In the genomic region with DNA sequence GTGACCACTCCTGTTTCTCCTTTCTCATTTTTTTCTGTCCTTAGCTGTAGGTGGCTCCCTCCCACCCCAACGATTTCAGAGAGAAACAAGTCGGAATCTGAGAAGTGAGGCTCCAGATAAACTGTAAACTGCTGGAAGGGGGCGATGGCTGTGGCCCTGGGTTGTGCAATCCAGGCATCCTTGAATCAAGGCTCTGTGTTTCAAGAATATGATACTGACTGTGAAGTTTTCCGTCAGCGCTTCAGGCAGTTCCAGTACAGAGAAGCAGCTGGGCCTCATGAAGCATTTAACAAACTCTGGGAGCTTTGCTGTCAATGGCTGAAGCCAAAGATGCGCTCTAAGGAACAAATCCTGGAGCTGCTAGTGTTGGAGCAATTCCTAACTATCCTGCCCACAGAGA, we compare ENCODE assay signal across 19 cellular contexts. TPM values are rescaled to one million over a fixed set of nuclear protein-coding genes. Genes with fewer than 3 reads are reported as not detected.
A peak's percentile ranks its signal among the peaks of the same experiment; 100 is the strongest.
DNase-seq lines count a peak whose midpoint lies in the region; ATAC-seq and TF ChIP-seq lines count a peak whose summit lies in the region.
"Had no signal": no experiment of that assay in that cellular context is flagged by ENCODE, and none has a peak within 500 bp of the region (broad histone marks: within the 10 kb centered on the region; RNA-seq: fewer than 3 reads in every experiment).

No MANE protein-coding gene starts in this region.

- H3K27me3 Mint-ChIP-seq in activated T-cell treated with anti-CD3 and anti-CD28 coated beads, Interleukin-2, amount 50 U/mL, for 72 hours (ENCODE audit: low read depth): peaks cover 27% of the 10 kb centered on the region

- peaks cover 0 to 3% of the 10 kb centered on the region in 2 donors for H3K36me3 Mint-ChIP-seq in activated T-cell treated with anti-CD3 and anti-CD28 coated beads, Interleukin-2, amount 50 U/mL, for 72 hours (ENCODE audit: insufficient read depth in 2 of 2)

- WGBS in right cardiac atrium: 63% methylated on average over 6 of the region's 6 CpGs
- no CpG with 5 or more reads among the region's 6 CpGs for WGBS in mesendoderm (ENCODE audit: extremely low coverage, insufficient coverage, low lambda C conversion rate)

- no peak overlapping the region for H3K4ac ChIP-seq in mesendoderm (ENCODE audit: low read depth, low read length)

- H3K4me1 ChIP-seq in right cardiac atrium (ENCODE audit: control insufficient read depth, insufficient read depth, low read length) (no peaks in the 10 kb centered on the region), right atrium auricular region (peaks cover 0 to 19% of the 10 kb centered on the region in 2 donors), mesendoderm (ENCODE audit: control insufficient read depth, low read depth, low read length) (no peaks in the 10 kb centered on the region)

- H2AK5ac ChIP-seq in mesendoderm (ENCODE audit: low read length): no peak overlapping the region

- no peaks in the 10 kb centered on the region for H3K79me1 ChIP-seq in mesendoderm (ENCODE audit: low read length)

- H2BK15ac ChIP-seq in mesendoderm (replicated peaks; ENCODE audit: low read depth): no peak overlapping the region

- ATAC-seq in right cardiac atrium (no peak), HG03354 (IDR thresholded peaks at IDR 0.05; ENCODE audit: poor library complexity, severe bottlenecking, unreplicated experiment) (no peak)
- no peak for ATAC-seq in activated T-cell treated with anti-CD3 and anti-CD28 coated beads, Interleukin-2, amount 50 U/mL, for 72 hours (replicated peaks in 1 of 2)

- no peak overlapping the region for H3K27ac Mint-ChIP-seq in activated T-cell treated with anti-CD3 and anti-CD28 coated beads, Interleukin-2, amount 50 U/mL, for 72 hours
- H3K27ac Mint-ChIP-seq: H9 had no signal

- no peaks in the 10 kb centered on the region for H3K79me2 ChIP-seq in mesendoderm (ENCODE audit: control insufficient read depth, insufficient read depth, low read length)

- DNase-seq in right cardiac atrium (peak; percentile 42 to 55 (median 52)), right atrium auricular region (ENCODE audit: low spot score) (no peak), NOMO-1 treated with DMSO at 0.1 percent for 48 hours (lab: John Stamatoyannopoulos, UW; ENCODE audit: unreplicated experiment) (peak; percentile 4), choroid plexus epithelial cell (ENCODE audit: low read depth) (peak; percentile 18), mesendoderm (peak; percentile 7), DMS153 (lab: John Stamatoyannopoulos, UW) (no peak)
- DNase-seq in activated T-cell treated with anti-CD3 and anti-CD28 coated beads, Interleukin-2, amount 50 U/mL, for 72 hours: no peak
- DNase-seq: H9; MM.1S; NCI-H1105 treated with DMSO at 0.1 percent for 48 hours; NCI-H1694; NCI-H2081 treated with DMSO at 0.1 percent for 48 hours; NK-92 treated with Interleukin-12 subunit alpha and Interleukin-12 subunit beta, amount 100 ng/mL, for 24 hours; SIG-M5 had no signal

- H3K4me3 ChIP-seq in right cardiac atrium (ENCODE audit: low read length) (no peak overlapping the region), right atrium auricular region (no peak overlapping the region), choroid plexus epithelial cell (ENCODE audit: low read depth, low read length) (no peak overlapping the region), mesendoderm (ENCODE audit: low read length) (no peak overlapping the region)

- no peaks in the 10 kb centered on the region for H3K9me3 Mint-ChIP-seq in activated T-cell treated with anti-CD3 and anti-CD28 coated beads, Interleukin-2, amount 50 U/mL, for 72 hours

- H3K18ac ChIP-seq in mesendoderm (ENCODE audit: low read length): no peak overlapping the region

- H3K27me3 ChIP-seq in right cardiac atrium (ENCODE audit: control insufficient read depth, insufficient read depth): no peaks in the 10 kb centered on the region
- no peaks in the 10 kb centered on the region for H3K27me3 ChIP-seq in right atrium auricular region
- no peaks in the 10 kb centered on the region for H3K27me3 ChIP-seq in mesendoderm (ENCODE audit: insufficient read depth, low read length, poor library complexity)

- no peak overlapping the region for H2BK5ac ChIP-seq in mesendoderm (ENCODE audit: low read length)

- H3K27ac ChIP-seq in right cardiac atrium (ENCODE audit: low read length) (peak overlapping the region; percentile 37), right atrium auricular region (no peak overlapping the region), mesendoderm (ENCODE audit: low read depth, low read length) (no peak overlapping the region)
- H3K27ac ChIP-seq: C4-2B had no signal

- intact Hi-C loops in right cardiac atrium (cut with DNase I): no loop called here

- peaks cover 14% of the 10 kb centered on the region for H3K4me1 Mint-ChIP-seq in activated T-cell treated with anti-CD3 and anti-CD28 coated beads, Interleukin-2, amount 50 U/mL, for 72 hours (ENCODE audit: low read depth)

- H3K9me3 ChIP-seq in right cardiac atrium (ENCODE audit: control insufficient read depth, low read length) (no peaks in the 10 kb centered on the region), right atrium auricular region (no peaks in the 10 kb centered on the region)

- no peak overlapping the region for H3K23ac ChIP-seq in mesendoderm (ENCODE audit: low read length)

- no peak overlapping the region for H3K4me3 Mint-ChIP-seq in activated T-cell treated with anti-CD3 and anti-CD28 coated beads, Interleukin-2, amount 50 U/mL, for 72 hours
- H3K4me3 Mint-ChIP-seq: H9 had no signal

- H4K5ac ChIP-seq in mesendoderm (ENCODE audit: low read length): no peak overlapping the region

- no peak overlapping the region for H4K8ac ChIP-seq in mesendoderm (ENCODE audit: low read depth, low read length)

- H2BK120ac ChIP-seq in mesendoderm (ENCODE audit: low read depth, low read length): no peak overlapping the region

- TF ChIP-seq CTCF in right atrium auricular region (IDR thresholded peaks at IDR 0.05) (no peak), choroid plexus epithelial cell (conservative IDR thresholded peaks at IDR 0.05; ENCODE audit: low read depth, low read length) (no peak)

- no peak overlapping the region for H3K9ac ChIP-seq in mesendoderm (ENCODE audit: low read length)

- H3K36me3 ChIP-seq in right atrium auricular region (peaks cover 19% of the 10 kb centered on the region), mesendoderm (ENCODE audit: control insufficient read depth, insufficient read depth, low read length) (no peaks in the 10 kb centered on the region)

- H3K56ac ChIP-seq in mesendoderm (ENCODE audit: low read length): no peak overlapping the region

- H3K4me2 ChIP-seq in mesendoderm (ENCODE audit: low read length): no peak overlapping the region

RNA-seq across cellular contexts. Expression of a gene that starts 2.4 kb away (rescaled TPM):
- total RNA-seq in right cardiac atrium (1 to 10 TPM; 5.2 to 7.0 (median 6.1) TPM), right atrium auricular region (1 to 10 TPM; 5.6 to 6.0 TPM)
- polyA plus RNA-seq in right cardiac atrium: 3.0 TPM
- polyA plus RNA-seq in mesendoderm (2013, experiment 1 of 2): 2.4 TPM
- polyA plus RNA-seq in mesendoderm (2013, experiment 2 of 2): 2.4 TPM
- total RNA-seq in activated T-cell treated with anti-CD3 and anti-CD28 coated beads, Interleukin-2, amount 50 U/mL, for 72 hours: 1 to 10 TPM; 1.9 to 2.2 TPM

RNA-seq across cellular contexts. Expression of a gene that starts 3.1 kb away (rescaled TPM):
- total RNA-seq in right cardiac atrium: 1 to 10 TPM; 5.5 to 7.3 (median 6.4) TPM
- 4.6 TPM for polyA plus RNA-seq in right cardiac atrium
- 1 to 10 TPM; 4.2 to 5.3 TPM for total RNA-seq in right atrium auricular region
- polyA plus RNA-seq in mesendoderm (2013, experiment 1 of 2): 2.1 TPM
- 2.3 TPM for polyA plus RNA-seq in mesendoderm (2013, experiment 2 of 2)
- 1 to 10 TPM; 5.8 to 5.9 TPM for total RNA-seq in activated T-cell treated with anti-CD3 and anti-CD28 coated beads, Interleukin-2, amount 50 U/mL, for 72 hours

RNA-seq across cellular contexts. Expression of a gene that starts 37.7 kb away (rescaled TPM):
- total RNA-seq in right cardiac atrium (not detected), right atrium auricular region (not detected)
- not detected for polyA plus RNA-seq in right cardiac atrium
- not detected for polyA plus RNA-seq in mesendoderm (2013, experiment 1 of 2)
- not detected for polyA plus RNA-seq in mesendoderm (2013, experiment 2 of 2)
- total RNA-seq in activated T-cell treated with anti-CD3 and anti-CD28 coated beads, Interleukin-2, amount 50 U/mL, for 72 hours: not detected
- total RNA-seq: H9, LHCN-M2, NCI-H460, RPMI7951 had no signal

Comparison
In these comparisons a context has a peak if more than half of its experiments do, and no peak if none do; other contexts are left out.
1. DNase-seq: peak in right cardiac atrium (3 of 3), NOMO-1 treated with DMSO at 0.1 percent for 48 hours (single experiment), choroid plexus epithelial cell (single experiment) and mesendoderm (single experiment); none in right atrium auricular region (single experiment), DMS153 (single experiment) and activated T-cell treated with anti-CD3 and anti-CD28 coated beads, Interleukin-2, amount 50 U/mL, for 72 hours (0 of 2).